ENCODE assay signal across 15 cellular contexts in genomic region chr9:76599970-76600369, GRCh38.
A peak's percentile ranks its signal among the peaks of the same experiment; 100 is the strongest.
DNase-seq lines count a peak whose midpoint lies in the region; TF ChIP-seq lines count a peak whose summit lies in the region.
"Had no signal": no experiment of that assay in that cellular context is flagged by ENCODE, and none has a peak within 500 bp of the region (broad histone marks: within the 10 kb centered on the region; RNA-seq: fewer than 3 reads in every experiment).

No MANE protein-coding gene starts in this region.

- TF ChIP-seq POLR2A in stomach (IDR thresholded peaks at IDR 0.05) = no peak

- H3K4me3 ChIP-seq in HAP-1 (no peak overlapping the region), stomach (no peak overlapping the region)
- H3K4me3 ChIP-seq: K562, PC-9 had no signal

- intact Hi-C loops in stomach (cut with DNase I; ENCODE audit: low total_unique reads) = no loop called here

- DNase-seq in NCI-H748 treated with DMSO at 0.1 percent for 48 hours (lab: John Stamatoyannopoulos, UW) (peak; percentile 4), NCI-H748 (lab: John Stamatoyannopoulos, UW; ENCODE audit: unreplicated experiment) (no peak), NCI-H2196 (lab: John Stamatoyannopoulos, UW; ENCODE audit: unreplicated experiment) (peak; percentile 36), HK-2 (ENCODE audit: unreplicated experiment) (no peak), HAP-1 (ENCODE audit: low spot score in 2 of 2) (no peak), stomach (no peak)
- no peak for DNase-seq in stimulated activated naive CD4-positive, alpha-beta T cell treated with Interleukin-2 at 50 U/mL for 16 hours (lab: John Stamatoyannopoulos, UW)
- DNase-seq: Caco-2, NCI-H1436, NCI-H2107, PC-9, SW 1271 had no signal

- in situ Hi-C loops in HAP-1 (cut with MboI; ENCODE audit: low sequenced_read_pairs) = no loop called here

- TF ChIP-seq CTCF in VCaP (conservative IDR thresholded peaks at IDR 0.05) (no peak), stomach (IDR thresholded peaks at IDR 0.05) (no peak)

- H3K27ac ChIP-seq in VCaP (peak overlapping the region; percentile 53), stomach (no peak overlapping the region)
- H3K27ac ChIP-seq: PC-9, RWPE1 had no signal

- peaks cover 1% of the 10 kb centered on the region for H3K4me1 ChIP-seq in HAP-1
- H3K4me1 ChIP-seq in stomach = peaks cover 0 to 6% (median 0%) of the 10 kb centered on the region in 4 donors

- H3K36me3 ChIP-seq in HAP-1 (replicated peaks) = no peaks in the 10 kb centered on the region
- H3K36me3 ChIP-seq in stomach = no peaks in the 10 kb centered on the region

- no peaks in the 10 kb centered on the region for H3K27me3 ChIP-seq in HAP-1 (ENCODE audit: low read depth)
- no peaks in the 10 kb centered on the region for H3K27me3 ChIP-seq in stomach

- TF ChIP-seq EP300 in stomach (IDR thresholded peaks at IDR 0.05) = no peak

- H3K9me3 ChIP-seq in HAP-1 = no peaks in the 10 kb centered on the region
- H3K9me3 ChIP-seq in stomach = no peaks in the 10 kb centered on the region
- H3K9me3 ChIP-seq: Caco-2 had no signal

- WGBS in stomach, 5 donors = 31 to 58% (median 49%) methylated on average over 2 of the region's 2 CpGs

Comparison
In these comparisons a context has a peak if more than half of its experiments do, and no peak if none do; other contexts are left out.
1. DNase-seq: peak in NCI-H748 treated with DMSO at 0.1 percent for 48 hours (single experiment) and NCI-H2196 (single experiment); none in NCI-H748 (single experiment), HK-2 (single experiment), HAP-1 (0 of 2), stomach (single experiment) and stimulated activated naive CD4-positive, alpha-beta T cell treated with Interleukin-2 at 50 U/mL for 16 hours (single experiment).